ENCODE assay signal across 8 cellular contexts in genomic region chr9:75891277-75892167, GRCh38. TPM values are rescaled to one million over a fixed set of nuclear protein-coding genes. Genes with fewer than 3 reads are reported as not detected.
DNase-seq lines count a peak whose midpoint lies in the region; ATAC-seq and TF ChIP-seq lines count a peak whose summit lies in the region.

No MANE protein-coding gene starts in this region.

- H3K27ac Mint-ChIP-seq in MCF 10A (ENCODE audit: low read depth, unreplicated experiment) = no peak overlapping the region

- peak overlapping the region; percentile 52 to 78 (median 65) for H3K4me3 ChIP-seq in skin epidermis

- ATAC-seq in GM19351 (IDR thresholded peaks at IDR 0.05; ENCODE audit: unreplicated experiment) (peak; percentile 12), GM19035 (IDR thresholded peaks at IDR 0.05; ENCODE audit: unreplicated experiment) (no peak), GM18502 (IDR thresholded peaks at IDR 0.05; ENCODE audit: poor library complexity, unreplicated experiment) (no peak), GM21360 (IDR thresholded peaks at IDR 0.05; ENCODE audit: unreplicated experiment) (no peak)

- intact Hi-C loops in MCF 10A (cut with micrococcal nuclease) = loop anchor here (10.0 kb wide), 1 partner anchor 413 kb away; no protein-coding TSS in a partner anchor

- CTCF ChIA-PET in MCF 10A (lab: Yijun Ruan, JAX) = interaction anchor here (0.6 to 0.7 kb wide), 2 partner anchors 219 to 941 kb away, joined by 3 read pairs; no protein-coding TSS in a partner anchor

- H3K36me3 Mint-ChIP-seq in MCF 10A (ENCODE audit: insufficient read depth, unreplicated experiment) = no peaks in the 10 kb centered on the region

- H3K4me1 Mint-ChIP-seq in MCF 10A (ENCODE audit: insufficient read depth, unreplicated experiment) = peaks cover 13% of the 10 kb centered on the region

- BruUV-seq in MCF 10A (replicated peaks; lab: Mats Ljungman, UMichigan) = no TSS peak

- H3K9me3 Mint-ChIP-seq in MCF 10A (ENCODE audit: unreplicated experiment) = no peaks in the 10 kb centered on the region

- peaks cover 28% of the 10 kb centered on the region for H3K27me3 Mint-ChIP-seq in MCF 10A (ENCODE audit: insufficient read depth, unreplicated experiment)

- peak overlapping the region; percentile 82 for H3K4me3 Mint-ChIP-seq in MCF 10A (ENCODE audit: unreplicated experiment)

- peak overlapping the region in 20 of 21 experiments; percentile 36 to 89 (median 70) for H3K27ac ChIP-seq in skin epidermis

- POLR2A ChIA-PET in MCF 10A (lab: Yijun Ruan, JAX) = interaction anchor here (1.1 kb wide), 1 partner anchor 502 kb away, joined by 8 read pairs; the partner anchor contains the start of gene RFK

- peak; percentile 59 for DNase-seq in RKO (ENCODE audit: low spot score)
- DNase-seq in MCF 10A (ENCODE audit: unreplicated experiment) = peak; percentile 10
- peak; percentile 26 for DNase-seq in iPS-NIHi7 (ENCODE audit: extremely low spot score)

- TF ChIP-seq CTCF in MCF 10A (IDR thresholded peaks at IDR 0.05; ENCODE audit: unreplicated experiment) = no peak

RNA-seq across cellular contexts. Expression of gene PCSK5, which starts 1.0 kb away (rescaled TPM):
- total RNA-seq in MCF 10A (2022) = 0.20 TPM in 1 of 2 replicates, not detected in the other
